In the genomic region with DNA sequence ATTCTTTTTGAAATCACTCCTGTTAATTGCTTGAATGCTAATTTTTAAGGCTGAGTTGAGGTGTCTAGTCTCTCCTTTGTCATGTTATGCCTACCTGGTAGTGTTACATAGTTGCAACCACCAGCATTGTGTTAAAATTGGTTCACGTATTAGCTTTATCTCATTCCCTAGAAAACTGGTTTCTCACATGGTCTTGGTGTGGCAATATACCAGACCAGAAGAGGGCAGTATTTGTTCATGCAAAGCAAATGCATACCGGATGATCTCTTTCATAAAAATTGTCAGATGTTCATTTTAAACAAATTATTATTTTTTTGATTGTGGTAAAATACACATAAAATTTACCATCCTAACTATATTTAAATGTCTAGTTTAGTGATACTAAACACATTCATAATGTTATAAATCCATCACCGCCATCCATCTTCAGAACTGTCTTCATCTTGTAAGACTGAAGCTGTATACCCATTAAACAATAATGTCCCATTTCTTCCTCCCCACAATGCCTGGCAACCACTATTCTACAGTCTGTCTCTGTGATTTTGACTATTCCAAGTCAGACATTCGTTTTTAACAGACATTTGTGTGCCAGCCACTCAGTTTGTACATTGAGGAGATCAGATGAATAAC, we compare ENCODE assay signal across 7 cellular contexts.
A peak's percentile ranks its signal among the peaks of the same experiment; 100 is the strongest.
DNase-seq lines count a peak whose midpoint lies in the region; ATAC-seq and FAIRE-seq lines count a peak whose summit lies in the region.

No MANE protein-coding gene starts in this region.

- no peak for ATAC-seq in GM21576 (IDR thresholded peaks at IDR 0.05; ENCODE audit: unreplicated experiment)
- no peak for ATAC-seq in HG02798 (IDR thresholded peaks at IDR 0.05; ENCODE audit: poor library complexity, unreplicated experiment)

- peak; percentile 80 for FAIRE-seq in endometrium (lab: Jason Lieb, UNC)

- peak; percentile 61 for DNase-seq in EH (ENCODE audit: low read depth)
- peak; percentile 60 for DNase-seq in HuH-7 (ENCODE audit: low spot score)
- DNase-seq in OCI-M1 (lab: John Stamatoyannopoulos, UW) = peak; percentile 73
- peak; percentile 43 for DNase-seq in myocyte (ENCODE audit: low read depth)
